ENCODE assay signal across 1 cellular context in the genomic region with DNA sequence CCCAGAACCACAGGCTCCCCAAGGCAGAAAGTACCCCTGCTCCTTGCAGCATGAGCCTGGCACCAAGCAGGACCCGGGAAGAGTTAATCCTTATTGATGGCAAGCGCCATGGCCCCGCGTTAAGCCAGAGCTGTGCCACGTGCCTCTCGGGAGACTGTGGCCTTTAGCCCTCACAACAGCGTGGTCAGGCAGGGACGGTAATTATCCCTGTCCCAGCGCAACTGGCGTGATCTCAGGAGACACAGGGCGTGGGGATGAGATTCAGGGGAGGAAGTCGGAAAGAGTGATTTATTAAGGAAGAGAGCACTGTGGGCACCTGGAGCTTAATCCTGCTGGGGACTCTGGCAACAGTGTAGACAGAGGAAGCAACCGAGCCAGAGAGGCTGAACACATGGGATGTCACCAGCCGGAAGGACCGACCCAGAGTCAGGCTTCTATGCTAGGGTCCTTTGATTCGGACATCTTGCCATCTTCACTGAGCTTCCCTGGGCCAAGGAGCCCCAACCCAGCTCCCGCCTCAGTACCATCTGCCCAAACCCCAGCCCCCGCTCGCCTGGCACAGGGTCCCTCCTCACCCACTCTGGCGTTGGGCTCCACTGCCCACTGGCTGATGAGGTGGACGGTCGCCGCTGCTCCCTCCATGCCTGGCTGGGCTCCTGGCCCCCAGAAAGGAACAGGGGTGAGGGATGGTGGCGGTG.
TF ChIP-seq lines count a peak whose summit lies in the region.

No MANE protein-coding gene starts in this region.

TF ChIP-seq in H1, 55 proteins besides CTCF, POLR2A, EP300 and RAD21:
- TF ChIP-seq KDM4A (IDR thresholded peaks at IDR 0.05; ENCODE audit: low read depth, low read length, severe bottlenecking) (no peak), HDAC6 (IDR thresholded peaks at IDR 0.05; ENCODE audit: low read depth, low read length) (no peak), YY1 (IDR thresholded peaks at IDR 0.05; ENCODE audit: low read depth, low read length) (no peak)
